ENCODE assay signal across 8 cellular contexts in the genomic region with DNA sequence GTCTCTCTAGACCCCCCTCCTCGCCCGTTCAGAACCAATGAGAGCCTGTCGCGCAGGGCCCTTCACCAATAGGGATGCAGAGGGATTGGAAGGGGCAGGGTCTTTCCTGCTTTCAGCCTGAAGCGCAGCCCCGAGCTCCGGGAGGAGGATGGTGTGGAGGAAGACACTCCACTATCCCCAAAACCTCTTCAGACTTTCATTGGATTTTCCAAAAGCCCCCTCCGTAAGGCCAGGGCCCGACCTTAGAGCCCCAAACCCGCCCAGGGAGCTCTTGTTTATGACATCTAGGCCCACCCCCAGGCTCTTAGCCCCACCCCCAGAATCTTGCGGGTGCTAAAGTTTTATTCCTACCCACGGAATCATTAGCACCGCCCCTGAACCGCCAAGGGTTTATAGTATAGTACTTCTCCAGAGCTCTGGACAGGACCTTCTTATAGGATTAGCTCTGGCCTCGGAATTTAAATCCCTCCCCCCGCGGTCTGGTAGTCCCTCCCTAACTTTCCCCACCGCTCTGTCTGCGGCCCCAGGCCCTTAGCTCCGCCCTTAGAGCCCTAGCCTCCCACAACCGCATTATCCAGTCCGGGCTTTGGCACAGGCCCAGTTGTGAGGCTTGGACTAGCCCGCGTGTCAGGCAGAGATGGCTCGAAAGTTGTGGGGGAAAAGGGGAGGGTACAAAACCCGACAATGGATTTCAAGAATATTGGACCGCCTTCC. TPM values are rescaled to one million over a fixed set of nuclear protein-coding genes. Genes with fewer than 3 reads are reported as not detected.
DNase-seq lines count a peak whose midpoint lies in the region; ATAC-seq, FAIRE-seq and TF ChIP-seq lines count a peak whose summit lies in the region.

No MANE protein-coding gene starts in this region.

- DNase-seq in GM20000 (ENCODE audit: low spot score) (peak; percentile 97), NCI-H1694 treated with DMSO at 0.1 percent for 48 hours (lab: John Stamatoyannopoulos, UW) (peak; percentile 92), body of pancreas (peak; percentile 70 to 84 (median 80)), iPS DF 19.7 (ENCODE audit: low read depth, low spot score) (peak; percentile 85), sigmoid colon (peak; percentile 86)

- H3K4me3 ChIP-seq in BLaER1 treated with 17β-estradiol and CSF1 and Interleukin-3, amounts not matched to agents 10 nM and 100 nM: peak overlapping the region; percentile 39 to 65 (median 56)
- H3K4me3 ChIP-seq in body of pancreas (no peak overlapping the region), sigmoid colon (peak overlapping the region in 3 of 4 donors; percentile 28 to 46 (median 31))

- no peak overlapping the region; a peak in 1 of 22 replicates for H3K27ac ChIP-seq in BLaER1 treated with 17β-estradiol and CSF1 and Interleukin-3, amounts not matched to agents 10 nM and 100 nM
- H3K27ac ChIP-seq in body of pancreas (no peak overlapping the region), sigmoid colon (peak overlapping the region in 1 of 4 donors; percentile 64)

- peak; percentile 58 for FAIRE-seq in TTC549 (lab: Jason Lieb, UNC)

- TF ChIP-seq POLR2A in body of pancreas (IDR thresholded peaks at IDR 0.05): no peak
- no peak for TF ChIP-seq POLR2A in sigmoid colon (IDR thresholded peaks at IDR 0.05)

- H4K20me1 ChIP-seq in BLaER1 treated with 17β-estradiol and CSF1 and Interleukin-3, amounts not matched to agents 10 nM and 100 nM: peaks cover 0 to 12% (median 0%) of the 10 kb centered on the region in 11 experiments; a peak in 3 of 22 replicates

- 0 to 5% methylated on average over 22 to 27 of the region's 27 CpGs for WGBS in body of pancreas, 2 donors
- 1 to 2% methylated on average over 27 of the region's 27 CpGs for WGBS in sigmoid colon, 2 donors

- intact Hi-C loops in body of pancreas (cut with DNase I) (loop anchor here (10.0 kb wide), 1 partner anchor 121 kb away; no protein-coding TSS in a partner anchor), sigmoid colon (cut with DNase I) (no loop called here)

- H3K9me3 ChIP-seq in BLaER1 treated with 17β-estradiol and CSF1 and Interleukin-3, amounts not matched to agents 10 nM and 100 nM (replicated peaks in 1 of 11): no peaks in the 10 kb centered on the region
- H3K9me3 ChIP-seq in body of pancreas: no peaks in the 10 kb centered on the region
- no peaks in the 10 kb centered on the region for H3K9me3 ChIP-seq in sigmoid colon

- ATAC-seq in body of pancreas (peak; percentile 43), HG02884 (IDR thresholded peaks at IDR 0.05; ENCODE audit: unreplicated experiment) (no peak)

- peak overlapping the region in 9 of 11 experiments; percentile 3 to 52 (median 30); a peak in 13 of 22 replicates for H3K9ac ChIP-seq in BLaER1 treated with 17β-estradiol and CSF1 and Interleukin-3, amounts not matched to agents 10 nM and 100 nM

- TF ChIP-seq EP300 in sigmoid colon (IDR thresholded peaks at IDR 0.05): no peak

- no peak for TF ChIP-seq CTCF in GM20000 (IDR thresholded peaks at IDR 0.05; ENCODE audit: extremely low read depth, missing control alignments)
- TF ChIP-seq CTCF in body of pancreas (IDR thresholded peaks at IDR 0.05): no peak
- TF ChIP-seq CTCF in sigmoid colon (IDR thresholded peaks at IDR 0.05): no peak

- peaks cover 21 to 45% (median 40%) of the 10 kb centered on the region in 10 experiments for H3K4me1 ChIP-seq in BLaER1 treated with 17β-estradiol and CSF1 and Interleukin-3, amounts not matched to agents 10 nM and 100 nM
- peaks cover 39% of the 10 kb centered on the region for H3K4me1 ChIP-seq in body of pancreas
- peaks cover 0 to 42% (median 29%) of the 10 kb centered on the region in 4 donors for H3K4me1 ChIP-seq in sigmoid colon

- H3K4me2 ChIP-seq in BLaER1 treated with 17β-estradiol and CSF1 and Interleukin-3, amounts not matched to agents 10 nM and 100 nM: peak overlapping the region; percentile 36 to 73 (median 58)

- no peaks in the 10 kb centered on the region for H3K36me3 ChIP-seq in BLaER1 treated with 17β-estradiol and CSF1 and Interleukin-3, amounts not matched to agents 10 nM and 100 nM
- H3K36me3 ChIP-seq in body of pancreas (replicated peaks in 1 of 2; ENCODE audit: insufficient read depth in 1 of 2, low read depth in 2 of 2) (no peaks in the 10 kb centered on the region), sigmoid colon (no peaks in the 10 kb centered on the region)

- peaks cover 26 to 35% (median 32%) of the 10 kb centered on the region in 11 experiments for H3K27me3 ChIP-seq in BLaER1 treated with 17β-estradiol and CSF1 and Interleukin-3, amounts not matched to agents 10 nM and 100 nM
- no peaks in the 10 kb centered on the region for H3K27me3 ChIP-seq in body of pancreas
- peaks cover 15 to 47% (median 29%) of the 10 kb centered on the region in 3 donors for H3K27me3 ChIP-seq in sigmoid colon

RNA-seq across cellular contexts. Expression of a gene that starts 6.6 kb away (rescaled TPM):
- total RNA-seq in body of pancreas: 10 to 100 TPM; 25.7 to 60.6 TPM
- total RNA-seq in sigmoid colon: 10 to 100 TPM; 10.4 to 34.6 (median 14.7) TPM
- 10 to 100 TPM; 40.2 to 75.6 (median 40.5) TPM for polyA plus RNA-seq in sigmoid colon

RNA-seq across cellular contexts. Expression of a gene that starts 22.2 kb away (rescaled TPM):
- 1 to 10 TPM; 3.9 to 9.2 TPM for total RNA-seq in body of pancreas
- not detected for total RNA-seq in sigmoid colon
- polyA plus RNA-seq in sigmoid colon: 10 to 100 TPM in 1 of 3 donors, 1 to 10 TPM in 1, under 1 TPM in 1; 0.69 to 11.8 (median 3.6) TPM

RNA-seq across cellular contexts. Expression of a gene that starts 43.8 kb away (rescaled TPM):
- 1 to 10 TPM in 1 of 2 donors, under 1 TPM in 1; 0.99 to 1.3 TPM for total RNA-seq in body of pancreas
- 1 to 10 TPM in 1 of 4 donors, under 1 TPM in 3; 0.55 to 1.9 (median 0.85) TPM for total RNA-seq in sigmoid colon
- polyA plus RNA-seq in sigmoid colon: 1 to 10 TPM in 2 of 3 donors, under 1 TPM in 1; 0.46 to 1.8 (median 1.8) TPM

RNA-seq across cellular contexts. Expression of a gene that starts 46.0 kb away (rescaled TPM):
- total RNA-seq in body of pancreas (10 to 100 TPM; 25.1 to 66.4 TPM), sigmoid colon (100 to 1,000 TPM; 145 to 261 (median 242) TPM)
- 100 to 1,000 TPM; 271 to 423 (median 382) TPM for polyA plus RNA-seq in sigmoid colon

RNA-seq across cellular contexts. Expression of a gene that starts 46.7 kb away (rescaled TPM):
- total RNA-seq in body of pancreas (1 to 10 TPM; 2.1 to 4.0 TPM), sigmoid colon (1 to 10 TPM; 2.1 to 4.7 (median 3.4) TPM)
- 1 to 10 TPM; 1.2 to 7.6 (median 1.6) TPM for polyA plus RNA-seq in sigmoid colon

Comparison
In these comparisons a context has a peak if more than half of its experiments do, and no peak if none do; other contexts are left out.
1. H3K4me3 ChIP-seq: peak in BLaER1 treated with 17β-estradiol and CSF1 and Interleukin-3, amounts not matched to agents 10 nM and 100 nM (10 of 10) and sigmoid colon (3 of 4); none in body of pancreas (0 of 2).
2. RNA of a gene that starts 22.2 kb away (total RNA-seq): 3.9 to 9.2 TPM in body of pancreas; not detected in sigmoid colon; every median in the first group is over 4 times any median in the second.
3. Peak in every context shown above with its lines, with median percentiles within 50 percentile points of each other: DNase-seq.